ENCODE assay signal across 11 cellular contexts in genomic region chr13:109243311-109243951, GRCh38.
A peak's percentile ranks its signal among the peaks of the same experiment; 100 is the strongest.
DNase-seq lines count a peak whose midpoint lies in the region; ATAC-seq and TF ChIP-seq lines count a peak whose summit lies in the region.
"Had no signal": no experiment of that assay in that cellular context is flagged by ENCODE, and none has a peak within 500 bp of the region (broad histone marks: within the 10 kb centered on the region; RNA-seq: fewer than 3 reads in every experiment).

No MANE protein-coding gene starts in this region.

- peaks cover 0 to 8% (median 7%) of the 10 kb centered on the region in 3 donors for H3K9me3 Mint-ChIP-seq in T-cell
- H3K9me3 Mint-ChIP-seq: activated naive CD4-positive, alpha-beta T cell treated with anti-CD3 and anti-CD28 coated beads, Interleukin-2, amount 10 ng/mL, durations not matched to agents 7 days and 5 days had no signal

- no peaks in the 10 kb centered on the region for H3K4me1 Mint-ChIP-seq in T-cell
- H3K4me1 Mint-ChIP-seq: activated naive CD4-positive, alpha-beta T cell treated with anti-CD3 and anti-CD28 coated beads, Interleukin-2, amount 10 ng/mL, durations not matched to agents 7 days and 5 days had no signal

- H3K9me2 ChIP-seq in PC-3 (replicated peaks; ENCODE audit: low read length) (no peaks in the 10 kb centered on the region), neural cell (ENCODE audit: insufficient read depth, low read length) (no peaks in the 10 kb centered on the region), OCI-LY7 (ENCODE audit: insufficient read depth, low read length) (no peaks in the 10 kb centered on the region)

- CTCF ChIA-PET in PC-3 (lab: Charles Lee) = no interaction called here
- CTCF ChIA-PET in OCI-LY7 (lab: Charles Lee; ENCODE audit: unreplicated experiment) = no interaction called here
- CTCF ChIA-PET in T-cell (lab: Charles Lee) = no interaction called here

- H3K9ac ChIP-seq in PC-3 (ENCODE audit: low read length) (peak overlapping the region; percentile 11), neural cell (ENCODE audit: low read length) (no peak overlapping the region)

- intact Hi-C loops in PC-3 (cut with micrococcal nuclease) (loop anchor here (1.0 kb wide), 1 partner anchor 14 kb away; no protein-coding TSS in a partner anchor), OCI-LY7 (cut with micrococcal nuclease; ENCODE audit: unreplicated experiment) (no loop called here)

- TF ChIP-seq EP300 in neural cell (conservative IDR thresholded peaks at IDR 0.05; ENCODE audit: poor library complexity, severe bottlenecking) = no peak

- H3F3A ChIP-seq in PC-3 (ENCODE audit: low read length, unreplicated experiment) (no peaks in the 10 kb centered on the region), neural cell (ENCODE audit: insufficient read depth, low read length, poor library complexity, severe bottlenecking) (no peaks in the 10 kb centered on the region)

- H3K9me3 ChIP-seq in PC-3 (ENCODE audit: low read length) (no peaks in the 10 kb centered on the region), neural cell (ENCODE audit: low read length) (no peaks in the 10 kb centered on the region), OCI-LY7 (ENCODE audit: low read length) (no peaks in the 10 kb centered on the region)

- peak overlapping the region; percentile 67 for H3K4me2 ChIP-seq in PC-3 (ENCODE audit: low read length)
- H3K4me2 ChIP-seq in neural cell (ENCODE audit: low read length) = no peak overlapping the region
- no peak overlapping the region for H3K4me2 ChIP-seq in OCI-LY7 (ENCODE audit: low read length)

- H3K27ac Mint-ChIP-seq in T-cell = no peak overlapping the region
- H3K27ac Mint-ChIP-seq: activated naive CD4-positive, alpha-beta T cell treated with anti-CD3 and anti-CD28 coated beads, Interleukin-2, amount 10 ng/mL, durations not matched to agents 7 days and 5 days had no signal

- H3K4me3 ChIP-seq in PC-3 (ENCODE audit: low read length) (peak overlapping the region; percentile 26), neural cell (ENCODE audit: low read length) (no peak overlapping the region), OCI-LY7 (ENCODE audit: low read depth, low read length, poor library complexity, severe bottlenecking) (no peak overlapping the region)

- BruUV-seq in PC-3 (replicated peaks; lab: Mats Ljungman, UMichigan) (no TSS peak), OCI-LY7 (replicated peaks; lab: Mats Ljungman, UMichigan) (no TSS peak)

- H3K79me2 ChIP-seq in PC-3 (ENCODE audit: low read length) (no peaks in the 10 kb centered on the region), neural cell (replicated peaks; ENCODE audit: insufficient read depth, low read length) (no peaks in the 10 kb centered on the region), OCI-LY7 (ENCODE audit: insufficient read depth, low read depth, low read length) (no peaks in the 10 kb centered on the region)

- H3K36me3 Mint-ChIP-seq in T-cell = no peaks in the 10 kb centered on the region
- H3K36me3 Mint-ChIP-seq: activated naive CD4-positive, alpha-beta T cell treated with anti-CD3 and anti-CD28 coated beads, Interleukin-2, amount 10 ng/mL, durations not matched to agents 7 days and 5 days had no signal

- H3K27ac ChIP-seq in PC-3 (ENCODE audit: low read length) (peak overlapping the region; percentile 77), neural cell (ENCODE audit: low read length) (peak overlapping the region; percentile 48), OCI-LY7 (ENCODE audit: low read depth, low read length, poor library complexity, severe bottlenecking) (no peak overlapping the region)

- ATAC-seq in PC-3 (peak; percentile 99), esophagus mucosa (peak; percentile 77), HG02981 (IDR thresholded peaks at IDR 0.05; ENCODE audit: unreplicated experiment) (no peak), GM18873 (IDR thresholded peaks at IDR 0.05; ENCODE audit: low FRiP score, unreplicated experiment) (no peak), T-cell (replicated peaks in 1 of 4) (no peak)

- TF ChIP-seq RAD21 in neural cell (conservative IDR thresholded peaks at IDR 0.05) = no peak

- no peaks in the 10 kb centered on the region for H3K27me3 ChIP-seq in PC-3 (ENCODE audit: low read length)
- no peaks in the 10 kb centered on the region for H3K27me3 ChIP-seq in neural cell (ENCODE audit: insufficient read depth, low read depth, low read length)

- H3K36me3 ChIP-seq in PC-3 (ENCODE audit: low read depth, low read length) = no peaks in the 10 kb centered on the region; the same call in 1 of the 2 replicates
- no peaks in the 10 kb centered on the region for H3K36me3 ChIP-seq in neural cell (ENCODE audit: insufficient read depth, low read length)
- no peaks in the 10 kb centered on the region for H3K36me3 ChIP-seq in OCI-LY7 (ENCODE audit: insufficient read depth, low read length)

- H3K27me3 Mint-ChIP-seq in T-cell = peaks cover 3 to 5% of the 10 kb centered on the region in 2 donors

- H3K4me3 Mint-ChIP-seq in T-cell = no peak overlapping the region
- H3K4me3 Mint-ChIP-seq: activated naive CD4-positive, alpha-beta T cell treated with anti-CD3 and anti-CD28 coated beads, Interleukin-2, amount 10 ng/mL, durations not matched to agents 7 days and 5 days had no signal

- H4K20me1 ChIP-seq in PC-3 (ENCODE audit: low read length) (no peaks in the 10 kb centered on the region), neural cell (ENCODE audit: insufficient read depth) (no peaks in the 10 kb centered on the region), OCI-LY7 (ENCODE audit: insufficient read depth, low read length) (no peaks in the 10 kb centered on the region)

- TF ChIP-seq CTCF in PC-3 (conservative IDR thresholded peaks at IDR 0.05; ENCODE audit: low read depth, low read length) (no peak), neural cell (IDR thresholded peaks at IDR 0.05; ENCODE audit: poor library complexity, severe bottlenecking) (no peak), OCI-LY7 (conservative IDR thresholded peaks at IDR 0.05; ENCODE audit: low read length) (no peak)

- POLR2A ChIA-PET in PC-3 (lab: Charles Lee; ENCODE audit: unreplicated experiment) = interaction anchor here (0.6 kb wide), 1 partner anchor 87 kb away, joined by 25 read pairs; no protein-coding TSS in a partner anchor
- POLR2A ChIA-PET in OCI-LY7 (lab: Charles Lee) = no interaction called here
- POLR2A ChIA-PET in T-cell (lab: Charles Lee) = no interaction called here

- peak; percentile 84 for DNase-seq in AG20443 (ENCODE audit: low spot score)
- peak; percentile 88 for DNase-seq in PC-3
- no peak for DNase-seq in OCI-LY7 (ENCODE audit: low spot score)
- no peak for DNase-seq in T-cell
- DNase-seq: activated naive CD4-positive, alpha-beta T cell treated with anti-CD3 and anti-CD28 coated beads, Interleukin-2, amount 10 ng/mL, durations not matched to agents 7 days and 5 days; DND-41; NCI-H526 treated with DMSO at 0.1 percent for 48 hours had no signal

- H3K4me1 ChIP-seq in PC-3 (ENCODE audit: insufficient read depth, low read length) (peaks cover 23% of the 10 kb centered on the region), OCI-LY7 (ENCODE audit: insufficient read depth, low read length, poor library complexity, severe bottlenecking) (no peaks in the 10 kb centered on the region)

- H2AFZ ChIP-seq in PC-3 (ENCODE audit: low read length) (peak overlapping the region; percentile 68), neural cell (ENCODE audit: low read depth, low read length) (no peak overlapping the region), OCI-LY7 (ENCODE audit: low read length) (no peak overlapping the region)

TF ChIP-seq in neural cell, 6 proteins besides CTCF, POLR2A, EP300 and RAD21:
- TF ChIP-seq POLR2AphosphoS5 (IDR thresholded peaks at IDR 0.05) (no peak), MXI1 (conservative IDR thresholded peaks at IDR 0.05; ENCODE audit: poor library complexity, severe bottlenecking) (no peak), TAF1 (IDR thresholded peaks at IDR 0.05; ENCODE audit: low read depth) (no peak), SMC3 (conservative IDR thresholded peaks at IDR 0.05; ENCODE audit: poor library complexity) (no peak), EZH2 (IDR thresholded peaks at IDR 0.05; ENCODE audit: borderline replicate concordance, insufficient read depth, low read length, poor library complexity, severe bottlenecking) (no peak)
- TF ChIP-seq, protein P1, sequence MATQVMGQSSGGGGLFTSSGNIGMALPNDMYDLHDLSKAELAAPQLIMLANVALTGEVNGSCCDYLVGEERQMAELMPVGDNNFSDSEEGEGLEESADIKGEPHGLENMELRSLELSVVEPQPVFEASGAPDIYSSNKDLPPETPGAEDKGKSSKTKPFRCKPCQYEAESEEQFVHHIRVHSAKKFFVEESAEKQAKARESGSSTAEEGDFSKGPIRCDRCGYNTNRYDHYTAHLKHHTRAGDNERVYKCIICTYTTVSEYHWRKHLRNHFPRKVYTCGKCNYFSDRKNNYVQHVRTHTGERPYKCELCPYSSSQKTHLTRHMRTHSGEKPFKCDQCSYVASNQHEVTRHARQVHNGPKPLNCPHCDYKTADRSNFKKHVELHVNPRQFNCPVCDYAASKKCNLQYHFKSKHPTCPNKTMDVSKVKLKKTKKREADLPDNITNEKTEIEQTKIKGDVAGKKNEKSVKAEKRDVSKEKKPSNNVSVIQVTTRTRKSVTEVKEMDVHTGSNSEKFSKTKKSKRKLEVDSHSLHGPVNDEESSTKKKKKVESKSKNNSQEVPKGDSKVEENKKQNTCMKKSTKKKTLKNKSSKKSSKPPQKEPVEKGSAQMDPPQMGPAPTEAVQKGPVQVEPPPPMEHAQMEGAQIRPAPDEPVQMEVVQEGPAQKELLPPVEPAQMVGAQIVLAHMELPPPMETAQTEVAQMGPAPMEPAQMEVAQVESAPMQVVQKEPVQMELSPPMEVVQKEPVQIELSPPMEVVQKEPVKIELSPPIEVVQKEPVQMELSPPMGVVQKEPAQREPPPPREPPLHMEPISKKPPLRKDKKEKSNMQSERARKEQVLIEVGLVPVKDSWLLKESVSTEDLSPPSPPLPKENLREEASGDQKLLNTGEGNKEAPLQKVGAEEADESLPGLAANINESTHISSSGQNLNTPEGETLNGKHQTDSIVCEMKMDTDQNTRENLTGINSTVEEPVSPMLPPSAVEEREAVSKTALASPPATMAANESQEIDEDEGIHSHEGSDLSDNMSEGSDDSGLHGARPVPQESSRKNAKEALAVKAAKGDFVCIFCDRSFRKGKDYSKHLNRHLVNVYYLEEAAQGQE (IDR thresholded peaks at IDR 0.05; ENCODE audit: borderline replicate concordance) = no peak

Comparison
In these comparisons a context has a peak if more than half of its experiments do, and no peak if none do; other contexts are left out.
1. DNase-seq: peak in AG20443 (single experiment) and PC-3 (single experiment); none in OCI-LY7 (single experiment) and T-cell (0 of 34).
2. ATAC-seq: peak in PC-3 (single experiment) and esophagus mucosa (single experiment); none in HG02981 (single experiment), GM18873 (single experiment) and T-cell (0 of 4).